Comparison of ENCODE assay signal across 11 cellular contexts in genomic region chr17:50527155-50527762, GRCh38. TPM values are rescaled to one million over a fixed set of nuclear protein-coding genes. Genes with fewer than 3 reads are reported as not detected.
"Had no signal": no experiment of that assay in that cellular context is flagged by ENCODE, and none has a peak within 500 bp of the region (broad histone marks: within the 10 kb centered on the region; RNA-seq: fewer than 3 reads in every experiment).

No MANE protein-coding gene starts in this region.

- DNase-seq: cortex of kidney; effector memory CD8-positive, alpha-beta T cell; islet precursor cell; left lung; sigmoid colon; stimulated activated naive CD4-positive, alpha-beta T cell treated with Interleukin-2 at 50 U/mL for 16 hours; upper lobe of left lung had no signal

- H3K9me3 ChIP-seq: gastroesophageal sphincter, left lung, sigmoid colon, upper lobe of left lung had no signal

- H3K27ac ChIP-seq: epithelial cell of prostate, gastroesophageal sphincter, left lung, sigmoid colon, upper lobe of left lung had no signal

- H3K4me3 ChIP-seq: gastroesophageal sphincter, left lung, sigmoid colon, upper lobe of left lung had no signal

- ATAC-seq: effector memory CD8-positive, alpha-beta T cell; gastroesophageal sphincter; left lung had no signal

- H3K36me3 ChIP-seq: gastroesophageal sphincter, left lung, sigmoid colon, upper lobe of left lung had no signal

RNA-seq across cellular contexts. Expression of gene EPN3, which starts 5.3 kb away (rescaled TPM):
- total RNA-seq: omental fat pad, sigmoid colon had no signal

RNA-seq across cellular contexts. Expression of gene CACNA1G, which starts 33.3 kb away (rescaled TPM):
- total RNA-seq: pulmonary artery endothelial cell had no signal
